Comparison of ENCODE assay signal across 21 cellular contexts in genomic region chr17:13346592-13346991, GRCh38.
DNase-seq lines count a peak whose midpoint lies in the region; ATAC-seq and TF ChIP-seq lines count a peak whose summit lies in the region.
"Had no signal": no experiment of that assay in that cellular context is flagged by ENCODE, and none has a peak within 500 bp of the region (broad histone marks: within the 10 kb centered on the region; RNA-seq: fewer than 3 reads in every experiment).

No MANE protein-coding gene starts in this region.

- no peak overlapping the region for H4K12ac ChIP-seq in trophoblast cell (ENCODE audit: low read depth, low read length)

- H3K36me3 Mint-ChIP-seq in activated CD4-positive, alpha-beta T cell treated with anti-CD3 and anti-CD28 coated beads for 36 hours (ENCODE audit: low read depth): peaks cover 4% of the 10 kb centered on the region
- H3K36me3 Mint-ChIP-seq in immature natural killer cell: no peaks in the 10 kb centered on the region
- H3K36me3 Mint-ChIP-seq: activated naive CD8-positive, alpha-beta T cell; brain; natural killer cell treated with Interleukin-12 subunit alpha and Interleukin-12 subunit beta and Interleukin-15 and Interleukin-18, amount 100 ng/mL, for 72 hours had no signal

- H4K91ac ChIP-seq in trophoblast cell (ENCODE audit: low read depth, low read length): peak overlapping the region; percentile 10

- peaks cover 5% of the 10 kb centered on the region for H3K27me3 Mint-ChIP-seq in activated CD4-positive, alpha-beta T cell treated with anti-CD3 and anti-CD28 coated beads for 36 hours
- H3K27me3 Mint-ChIP-seq in immature natural killer cell (ENCODE audit: low read depth in 3 of 3): peaks cover 0 to 3% (median 2%) of the 10 kb centered on the region in 3 donors
- H3K27me3 Mint-ChIP-seq: activated naive CD8-positive, alpha-beta T cell had no signal

- H3K18ac ChIP-seq in trophoblast cell (ENCODE audit: low read length): no peak overlapping the region

- H3K9ac ChIP-seq in PC-3 (ENCODE audit: low read length) (peak overlapping the region; percentile 73), trophoblast cell (ENCODE audit: low read length) (no peak overlapping the region), colonic mucosa (ENCODE audit: low read depth in 2 of 2, low read length in 2 of 2) (no peak overlapping the region)

- H3F3A ChIP-seq in PC-3 (ENCODE audit: low read length, unreplicated experiment): no peaks in the 10 kb centered on the region

- H3K27ac Mint-ChIP-seq in activated CD4-positive, alpha-beta T cell treated with anti-CD3 and anti-CD28 coated beads for 36 hours: peak overlapping the region; percentile 13
- H3K27ac Mint-ChIP-seq in immature natural killer cell: no peak overlapping the region
- H3K27ac Mint-ChIP-seq: activated naive CD8-positive, alpha-beta T cell; natural killer cell treated with Interleukin-12 subunit alpha and Interleukin-12 subunit beta and Interleukin-15 and Interleukin-18, amount 100 ng/mL, for 72 hours had no signal

- POLR2A ChIA-PET in activated CD4-positive, alpha-beta T cell treated with anti-CD3 and anti-CD28 coated beads for 36 hours (lab: Charles Lee): no interaction called here
- POLR2A ChIA-PET in PC-3 (lab: Charles Lee; ENCODE audit: unreplicated experiment): interaction anchor here (0.7 kb wide), 1 partner anchor 18 kb away, joined by 3 read pairs; no protein-coding TSS in a partner anchor

- CTCF ChIA-PET in activated CD4-positive, alpha-beta T cell treated with anti-CD3 and anti-CD28 coated beads for 36 hours (lab: Charles Lee): interaction anchor here (1.0 kb wide), 1 partner anchor 9 kb away, joined by 4 read pairs; no protein-coding TSS in a partner anchor
- CTCF ChIA-PET in PC-3 (lab: Charles Lee): no interaction called here

- ATAC-seq in activated CD4-positive, alpha-beta T cell treated with anti-CD3 and anti-CD28 coated beads for 36 hours: no peak
- no peak for ATAC-seq in PC-3
- ATAC-seq: Panc1 had no signal

- no peaks in the 10 kb centered on the region for H4K20me1 ChIP-seq in PC-3 (ENCODE audit: low read length)

- peaks cover 8% of the 10 kb centered on the region for H3K9me3 Mint-ChIP-seq in activated CD4-positive, alpha-beta T cell treated with anti-CD3 and anti-CD28 coated beads for 36 hours (ENCODE audit: low read depth)
- peaks cover 0 to 3% (median 0%) of the 10 kb centered on the region in 6 donors for H3K9me3 Mint-ChIP-seq in immature natural killer cell
- H3K9me3 Mint-ChIP-seq: natural killer cell treated with Interleukin-12 subunit alpha and Interleukin-12 subunit beta and Interleukin-15 and Interleukin-18, amount 100 ng/mL, for 72 hours had no signal

- H3K9me3 ChIP-seq in PC-3 (ENCODE audit: low read length): no peaks in the 10 kb centered on the region
- H3K9me3 ChIP-seq in trophoblast cell (ENCODE audit: insufficient read depth, low read depth, low read length): no peaks in the 10 kb centered on the region
- no peaks in the 10 kb centered on the region for H3K9me3 ChIP-seq in colonic mucosa

- no peaks in the 10 kb centered on the region for H3K79me2 ChIP-seq in PC-3 (ENCODE audit: low read length)
- peaks cover 1% of the 10 kb centered on the region for H3K79me2 ChIP-seq in trophoblast cell (ENCODE audit: control insufficient read depth, insufficient read depth, low read length, poor library complexity)

- no peak overlapping the region for H2BK12ac ChIP-seq in trophoblast cell (ENCODE audit: low read length)

- H3K36me3 ChIP-seq in PC-3 (ENCODE audit: low read depth, low read length) (no peaks in the 10 kb centered on the region; the same call in 1 of the 2 replicates), brain microvascular endothelial cell (replicated peaks) (no peaks in the 10 kb centered on the region), trophoblast cell (ENCODE audit: control insufficient read depth in 1 of 2, insufficient read depth in 2 of 2, low read length in 2 of 2) (no peaks in the 10 kb centered on the region), colonic mucosa (no peaks in the 10 kb centered on the region)
- H3K36me3 ChIP-seq: MG63 had no signal

- BruUV-seq in PC-3 (replicated peaks; lab: Mats Ljungman, UMichigan): no TSS peak

- H2BK5ac ChIP-seq in trophoblast cell (ENCODE audit: low read depth, low read length, poor library complexity): no peak overlapping the region

- intact Hi-C loops in activated CD4-positive, alpha-beta T cell treated with anti-CD3 and anti-CD28 coated beads for 36 hours (cut with DNase I, micrococcal nuclease): no loop called here
- intact Hi-C loops in PC-3 (cut with micrococcal nuclease) (no loop called here), colonic mucosa (cut with DNase I) (no loop called here)

- H3K27me3 ChIP-seq in PC-3 (ENCODE audit: low read length) (no peaks in the 10 kb centered on the region), brain microvascular endothelial cell (replicated peaks) (no peaks in the 10 kb centered on the region), trophoblast cell (ENCODE audit: insufficient read depth, low read length) (no peaks in the 10 kb centered on the region), colonic mucosa (no peaks in the 10 kb centered on the region)
- H3K27me3 ChIP-seq: MG63 had no signal

- no peak overlapping the region for H3K23ac ChIP-seq in trophoblast cell (ENCODE audit: low read length)

- TF ChIP-seq CTCF in PC-3 (conservative IDR thresholded peaks at IDR 0.05; ENCODE audit: low read depth, low read length): no peak
- TF ChIP-seq CTCF in brain microvascular endothelial cell (IDR thresholded peaks at IDR 0.05; ENCODE audit: low read depth, low read length, missing control alignments): no peak
- TF ChIP-seq CTCF in colonic mucosa (IDR thresholded peaks at IDR 0.05): no peak

- peaks cover 17% of the 10 kb centered on the region for H3K4me1 Mint-ChIP-seq in activated CD4-positive, alpha-beta T cell treated with anti-CD3 and anti-CD28 coated beads for 36 hours
- no peaks in the 10 kb centered on the region for H3K4me1 Mint-ChIP-seq in immature natural killer cell

- no peak overlapping the region for H3K4me3 Mint-ChIP-seq in activated CD4-positive, alpha-beta T cell treated with anti-CD3 and anti-CD28 coated beads for 36 hours
- no peak overlapping the region for H3K4me3 Mint-ChIP-seq in immature natural killer cell
- H3K4me3 Mint-ChIP-seq: activated naive CD8-positive, alpha-beta T cell; brain; natural killer cell treated with Interleukin-12 subunit alpha and Interleukin-12 subunit beta and Interleukin-15 and Interleukin-18, amount 100 ng/mL, for 72 hours had no signal

- H3K4me1 ChIP-seq in PC-3 (ENCODE audit: insufficient read depth, low read length) (peaks cover 18% of the 10 kb centered on the region), trophoblast cell (ENCODE audit: control insufficient read depth in 1 of 2, insufficient read depth in 2 of 2, low read length in 2 of 2) (no peaks in the 10 kb centered on the region), colonic mucosa (no peaks in the 10 kb centered on the region)

- no CpG with 5 or more reads among the region's 5 CpGs for WGBS in trophoblast cell (ENCODE audit: extremely low coverage, insufficient coverage, insufficient read length)

- H2AFZ ChIP-seq in PC-3 (ENCODE audit: low read length) (no peak overlapping the region), trophoblast cell (ENCODE audit: insufficient read depth, low read length, poor library complexity) (no peak overlapping the region)

- no peak for DNase-seq in activated CD4-positive, alpha-beta T cell treated with anti-CD3 and anti-CD28 coated beads for 36 hours
- no peak for DNase-seq in activated CD4-positive, alpha-beta T cell treated with anti-CD3 and anti-CD28 coated beads, Interleukin-2, amount 50 U/mL, for 4 hours
- DNase-seq in PC-3 (no peak), brain microvascular endothelial cell (no peak), trophoblast cell (no peak), colonic mucosa (no peak), T-helper 2 cell (no peak), immature natural killer cell (no peak)
- DNase-seq: 8988T; activated T-cell treated with anti-CD3 and anti-CD28 coated beads for 4 hours; Calu3; cortex of kidney; NCI-H146; NCI-H2171 treated with DMSO at 0.1 percent for 48 hours; NCI-H748 treated with DMSO at 0.1 percent for 48 hours; stimulated activated CD4-positive, alpha-beta T cell treated with anti-CD3 and anti-CD28 coated beads, Interleukin-2, amount 100 ng/mL, for 48 hours had no signal

- H3K4me3 ChIP-seq in PC-3 (ENCODE audit: low read length): no peak overlapping the region
- H3K4me3 ChIP-seq in brain microvascular endothelial cell (ENCODE audit: low read depth, low read length): no peak overlapping the region
- H3K4me3 ChIP-seq in trophoblast cell (ENCODE audit: low read depth, low read length): no peak overlapping the region
- H3K4me3 ChIP-seq in colonic mucosa: no peak overlapping the region
- H3K4me3 ChIP-seq: MG63 had no signal

- no peaks in the 10 kb centered on the region for H3K9me2 ChIP-seq in PC-3 (replicated peaks; ENCODE audit: low read length)

- no peak overlapping the region for H2BK120ac ChIP-seq in trophoblast cell (ENCODE audit: insufficient read depth, low read length, poor library complexity)

- in situ Hi-C loops in brain microvascular endothelial cell (cut with HindIII; ENCODE audit: low pct_ligation_motif_present, low sequenced_read_pairs): no loop called here

- peak overlapping the region; percentile 96 for H3K27ac ChIP-seq in PC-3 (ENCODE audit: low read length)
- H3K27ac ChIP-seq in brain microvascular endothelial cell: peak overlapping the region; percentile 99
- no peak overlapping the region for H3K27ac ChIP-seq in trophoblast cell (ENCODE audit: low read depth, low read length)
- H3K27ac ChIP-seq in colonic mucosa: no peak overlapping the region

- no peak overlapping the region for H3K4ac ChIP-seq in trophoblast cell (ENCODE audit: low read depth, low read length)

- no peak overlapping the region for H3K14ac ChIP-seq in trophoblast cell (ENCODE audit: low read length)

- no peak overlapping the region for H4K8ac ChIP-seq in trophoblast cell (ENCODE audit: low read depth, low read length)

- H3K4me2 ChIP-seq in PC-3 (ENCODE audit: low read length): no peak overlapping the region
- no peak overlapping the region for H3K4me2 ChIP-seq in trophoblast cell (ENCODE audit: low read length)

- H3K79me1 ChIP-seq in trophoblast cell (ENCODE audit: low read length): peaks cover 3% of the 10 kb centered on the region

- H2AK5ac ChIP-seq in trophoblast cell (ENCODE audit: low read length): no peak overlapping the region

Comparison
In these comparisons a context has a peak if more than half of its experiments do, and no peak if none do; other contexts are left out.
1. H3K27ac ChIP-seq: peak in PC-3 (single experiment) and brain microvascular endothelial cell (single experiment); none in trophoblast cell (single experiment) and colonic mucosa (single experiment).